In genomic region chr9:67723185-67723584, GRCh38 we compare ENCODE assay signal across 8 cellular contexts.
DNase-seq lines count a peak whose midpoint lies in the region; ATAC-seq and TF ChIP-seq lines count a peak whose summit lies in the region.
"Not testable (repeated sequence)": the region's sequence is repeated elsewhere in the genome, so short reads cannot be mapped to it uniquely, and the experiment has no call there.

No MANE protein-coding gene starts in this region.

- H3K27ac Mint-ChIP-seq in natural killer cell = peak overlapping the region; percentile 71 to 77

- in situ Hi-C loops in Panc1 (cut with HindIII; ENCODE audit: low pct_unique_long_range_greater_than_20kb, low sequenced_read_pairs) = not testable (repeated sequence)

- peak overlapping the region; percentile 38; the same call in 1 of the 2 replicates for H3K4me3 ChIP-seq in AG04449 (ENCODE audit: low read depth, low read length)
- peak overlapping the region; percentile 26 to 40 for H3K4me3 ChIP-seq in Panc1 (ENCODE audit: low read depth in 2 of 2, low read length in 2 of 2)
- peak overlapping the region; percentile 30 to 41 for H3K4me3 ChIP-seq in cardiac fibroblast (replicated peaks in 1 of 2; ENCODE audit: low read depth in 2 of 2, low read length in 2 of 2)

- ATAC-seq in GM21528 (IDR thresholded peaks at IDR 0.05; ENCODE audit: low FRiP score, unreplicated experiment) (peak; percentile 69), Panc1 (peak; percentile 38; the same call in 1 of the 2 replicates), natural killer cell (peak in 1 of 3 donors; percentile 46)

- not testable (repeated sequence) for H3K27ac ChIP-seq in Panc1 (ENCODE audit: low read length)

- not testable (repeated sequence) for BruUV-seq in Panc1 (replicated peaks; lab: Mats Ljungman, UMichigan)

- not testable (repeated sequence) for H3K36me3 Mint-ChIP-seq in natural killer cell

- CTCF ChIA-PET in AG04449 (lab: Yijun Ruan, JAX); Panc1 (lab: Charles Lee): not testable (repeated sequence)

- POLR2A ChIA-PET in AG04449 (lab: Yijun Ruan, JAX); Panc1 (lab: Charles Lee): not testable (repeated sequence)

- H3K27me3 ChIP-seq in Panc1 (ENCODE audit: control insufficient read depth, insufficient read depth, low read length) = not testable (repeated sequence)

- DNase-seq in AG04449 (ENCODE audit: low read depth, low spot score); Panc1 (ENCODE audit: low read depth, low spot score); cardiac fibroblast (ENCODE audit: low read depth in 2 of 2); natural killer cell: not testable (repeated sequence)
- DNase-seq in activated T-cell treated with anti-CD3 and anti-CD28 coated beads, Interleukin-2, amount 50 U/mL, for 48 hours = peak; percentile 45 to 49
- peak; percentile 74 for DNase-seq in cardiac septum (ENCODE audit: low spot score)
- DNase-seq in stimulated activated CD4-positive, alpha-beta T cell treated with anti-CD3 and anti-CD28 coated beads, Interleukin-4, amount 100 ng/mL, for 1 hour = peak; percentile 7

- H3K4me1 ChIP-seq in Panc1 (ENCODE audit: control insufficient read depth, insufficient read depth, low read length) = not testable (repeated sequence)

- peak overlapping the region; percentile 75 for H3K4me3 Mint-ChIP-seq in natural killer cell

- H3K36me3 ChIP-seq in Panc1 (ENCODE audit: control insufficient read depth, insufficient read depth, low read length) = not testable (repeated sequence)

- H3K4me1 Mint-ChIP-seq in natural killer cell = not testable (repeated sequence)

- H3K9me3 Mint-ChIP-seq in natural killer cell = not testable (repeated sequence)

- not testable (repeated sequence) for H3K27me3 Mint-ChIP-seq in natural killer cell (ENCODE audit: low read depth in 2 of 2)

- not testable (repeated sequence) for H3K9me3 ChIP-seq in Panc1 (ENCODE audit: control insufficient read depth, insufficient read depth, low read depth, low read length)

- not testable (repeated sequence) for TF ChIP-seq CTCF in AG04449 (IDR thresholded peaks at IDR 0.05; ENCODE audit: insufficient read depth, low read length, missing control alignments); Panc1 (IDR thresholded peaks at IDR 0.05); cardiac fibroblast (IDR thresholded peaks at IDR 0.05; ENCODE audit: low read depth, low read length); natural killer cell (IDR thresholded peaks at IDR 0.05)

- intact Hi-C loops in Panc1 (cut with micrococcal nuclease; ENCODE audit: unreplicated experiment); cardiac septum (cut with DNase I); natural killer cell (cut with micrococcal nuclease): not testable (repeated sequence)
